12 cellular contexts compared by ENCODE assay signal in the genomic region with DNA sequence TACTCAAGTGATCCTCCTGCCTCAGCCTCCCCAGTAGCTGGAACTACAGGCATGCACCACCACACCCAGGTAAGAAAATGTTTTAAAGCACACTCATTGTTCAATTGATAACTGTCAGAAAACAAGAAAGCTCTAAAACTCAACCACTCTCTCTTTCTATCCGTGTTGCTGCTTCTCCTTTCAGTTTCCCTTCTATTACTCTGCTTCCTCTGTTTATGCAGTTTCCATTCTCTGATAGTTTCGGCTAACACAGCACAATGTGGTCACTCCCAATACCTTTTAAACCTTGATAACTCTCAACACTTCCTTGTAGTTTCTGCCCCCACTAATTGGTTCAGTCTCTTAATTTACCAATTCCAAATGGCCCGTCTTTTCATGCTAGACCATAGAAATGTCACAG. TPM values are rescaled to one million over a fixed set of nuclear protein-coding genes. Genes with fewer than 3 reads are reported as not detected.
DNase-seq lines count a peak whose midpoint lies in the region; ATAC-seq and TF ChIP-seq lines count a peak whose summit lies in the region.
"Had no signal": no experiment of that assay in that cellular context is flagged by ENCODE, and none has a peak within 500 bp of the region (broad histone marks: within the 10 kb centered on the region; RNA-seq: fewer than 3 reads in every experiment).

No MANE protein-coding gene starts in this region.

- H3K36me3 ChIP-seq in tibial artery, result no peaks in the 10 kb centered on the region
- no peaks in the 10 kb centered on the region for H3K36me3 ChIP-seq in lower lobe of right lung
- H3K36me3 ChIP-seq: esophagus muscularis mucosa had no signal

- H3K9me3 Mint-ChIP-seq in activated CD4-positive, alpha-beta T cell treated with anti-CD3 and anti-CD28 coated beads, Interleukin-2, amount 10 ng/mL, durations not matched to agents 24 days and 14 days, result peaks cover 7% of the 10 kb centered on the region
- no peaks in the 10 kb centered on the region for H3K9me3 Mint-ChIP-seq in stimulated activated effector memory CD8-positive, alpha-beta T cell treated with anti-CD3 and anti-CD28 coated beads, Interleukin-12 subunit alpha, Interleukin-12 subunit beta, amount 100 ng/mL, for 72 hours

- H3K9me3 ChIP-seq in tibial artery (no peaks in the 10 kb centered on the region), lower lobe of right lung (no peaks in the 10 kb centered on the region)
- H3K9me3 ChIP-seq: esophagus muscularis mucosa had no signal

- H3K4me1 ChIP-seq in tibial artery, result no peaks in the 10 kb centered on the region
- no peaks in the 10 kb centered on the region for H3K4me1 ChIP-seq in lower lobe of right lung
- H3K4me1 ChIP-seq: esophagus muscularis mucosa had no signal

- peak; percentile 64 for DNase-seq in activated CD4-positive, alpha-beta T cell treated with anti-CD3 and anti-CD28 coated beads, Interleukin-2, amount 10 ng/mL, durations not matched to agents 24 days and 14 days
- DNase-seq in activated CD4-positive, alpha-beta T cell treated with anti-CD3 and anti-CD28 coated beads for 48 hours, result no peak
- no peak for DNase-seq in stimulated activated effector memory CD8-positive, alpha-beta T cell treated with anti-CD3 and anti-CD28 coated beads, Interleukin-12 subunit alpha, Interleukin-12 subunit beta, amount 100 ng/mL, for 72 hours (ENCODE audit: low spot score in 2 of 2)
- no peak for DNase-seq in SW480 (ENCODE audit: low spot score)
- DNase-seq in tibial artery, result no peak
- DNase-seq in lower lobe of right lung, result no peak
- DNase-seq: amniotic stem cell, NCI-H2029 had no signal

- H3K36me3 Mint-ChIP-seq in activated CD4-positive, alpha-beta T cell treated with anti-CD3 and anti-CD28 coated beads, Interleukin-2, amount 10 ng/mL, durations not matched to agents 24 days and 14 days (ENCODE audit: low read depth), result no peaks in the 10 kb centered on the region
- no peaks in the 10 kb centered on the region for H3K36me3 Mint-ChIP-seq in stimulated activated effector memory CD8-positive, alpha-beta T cell treated with anti-CD3 and anti-CD28 coated beads, Interleukin-12 subunit alpha, Interleukin-12 subunit beta, amount 100 ng/mL, for 72 hours

- TF ChIP-seq CTCF in tibial artery (IDR thresholded peaks at IDR 0.05), result no peak
- TF ChIP-seq CTCF in lower lobe of right lung (IDR thresholded peaks at IDR 0.05), result no peak

- H3K27ac ChIP-seq in tibial artery (no peak overlapping the region), lower lobe of right lung (no peak overlapping the region)
- H3K27ac ChIP-seq: esophagus muscularis mucosa had no signal

- H3K27me3 Mint-ChIP-seq in activated CD4-positive, alpha-beta T cell treated with anti-CD3 and anti-CD28 coated beads, Interleukin-2, amount 10 ng/mL, durations not matched to agents 24 days and 14 days, result peaks cover 14% of the 10 kb centered on the region

- ATAC-seq in GM21825 (IDR thresholded peaks at IDR 0.05; ENCODE audit: unreplicated experiment) (peak; percentile 99), HG03520 (IDR thresholded peaks at IDR 0.05; ENCODE audit: unreplicated experiment) (peak; percentile 96), lower lobe of right lung (no peak)
- ATAC-seq in stimulated activated effector memory CD8-positive, alpha-beta T cell treated with anti-CD3 and anti-CD28 coated beads, Interleukin-12 subunit alpha, Interleukin-12 subunit beta, amount 100 ng/mL, for 72 hours, result peak; percentile 58

- H3K27me3 ChIP-seq in tibial artery, result no peaks in the 10 kb centered on the region
- H3K27me3 ChIP-seq in lower lobe of right lung (ENCODE audit: low read depth), result no peaks in the 10 kb centered on the region
- H3K27me3 ChIP-seq: esophagus muscularis mucosa had no signal

- no peak overlapping the region for H3K27ac Mint-ChIP-seq in activated CD4-positive, alpha-beta T cell treated with anti-CD3 and anti-CD28 coated beads, Interleukin-2, amount 10 ng/mL, durations not matched to agents 24 days and 14 days
- no peak overlapping the region for H3K27ac Mint-ChIP-seq in stimulated activated effector memory CD8-positive, alpha-beta T cell treated with anti-CD3 and anti-CD28 coated beads, Interleukin-12 subunit alpha, Interleukin-12 subunit beta, amount 100 ng/mL, for 72 hours

- intact Hi-C loops in activated CD4-positive, alpha-beta T cell treated with anti-CD3 and anti-CD28 coated beads, Interleukin-2, amount 10 ng/mL, durations not matched to agents 24 days and 14 days (cut with micrococcal nuclease), result no loop called here
- intact Hi-C loops in tibial artery (cut with DNase I; ENCODE audit: low total_unique reads) (no loop called here), lower lobe of right lung (cut with DNase I) (no loop called here)

- H3K4me3 Mint-ChIP-seq in activated CD4-positive, alpha-beta T cell treated with anti-CD3 and anti-CD28 coated beads, Interleukin-2, amount 10 ng/mL, durations not matched to agents 24 days and 14 days, result no peak overlapping the region
- no peak overlapping the region for H3K4me3 Mint-ChIP-seq in stimulated activated effector memory CD8-positive, alpha-beta T cell treated with anti-CD3 and anti-CD28 coated beads, Interleukin-12 subunit alpha, Interleukin-12 subunit beta, amount 100 ng/mL, for 72 hours

- H3K4me3 ChIP-seq in tibial artery (no peak overlapping the region), lower lobe of right lung (no peak overlapping the region)
- H3K4me3 ChIP-seq: esophagus muscularis mucosa, lung had no signal

- H3K4me1 Mint-ChIP-seq in activated CD4-positive, alpha-beta T cell treated with anti-CD3 and anti-CD28 coated beads, Interleukin-2, amount 10 ng/mL, durations not matched to agents 24 days and 14 days, result peaks cover 2% of the 10 kb centered on the region
- no peaks in the 10 kb centered on the region for H3K4me1 Mint-ChIP-seq in stimulated activated effector memory CD8-positive, alpha-beta T cell treated with anti-CD3 and anti-CD28 coated beads, Interleukin-12 subunit alpha, Interleukin-12 subunit beta, amount 100 ng/mL, for 72 hours

RNA-seq across cellular contexts. Expression of a gene that starts 59.2 kb away (rescaled TPM):
- 51.1 and 52.8 TPM in 2 replicates for total RNA-seq in activated CD4-positive, alpha-beta T cell treated with anti-CD3 and anti-CD28 coated beads, Interleukin-2, amount 10 ng/mL, durations not matched to agents 24 days and 14 days
- total RNA-seq in lower lobe of right lung, result 1.7 TPM

Comparison
In these comparisons a context has a peak if more than half of its experiments do, and no peak if none do; other contexts are left out.
1. ATAC-seq: peak in GM21825 (single experiment), HG03520 (single experiment) and stimulated activated effector memory CD8-positive, alpha-beta T cell treated with anti-CD3 and anti-CD28 coated beads, Interleukin-12 subunit alpha, Interleukin-12 subunit beta, amount 100 ng/mL, for 72 hours (single experiment); none in lower lobe of right lung (0 of 2).
2. RNA of a gene that starts 59.2 kb away (total RNA-seq): 51.1 to 52.8 TPM in activated CD4-positive, alpha-beta T cell treated with anti-CD3 and anti-CD28 coated beads, Interleukin-2, amount 10 ng/mL, durations not matched to agents 24 days and 14 days; 1.7 TPM in lower lobe of right lung (single experiment); every median in the first group is over 10 times any median in the second.